In genomic region chr7:151964951-151965350, GRCh38 we compare ENCODE assay signal across 17 cellular contexts. TPM values are rescaled to one million over a fixed set of nuclear protein-coding genes. Genes with fewer than 3 reads are reported as not detected.
"Had no signal": no experiment of that assay in that cellular context is flagged by ENCODE, and none has a peak within 500 bp of the region (broad histone marks: within the 10 kb centered on the region; RNA-seq: fewer than 3 reads in every experiment).

No MANE protein-coding gene starts in this region.

- H3K4me3 Mint-ChIP-seq: activated CD4-positive, alpha-beta memory T cell treated with anti-CD3 and anti-CD28 coated beads, Interleukin-2, amount 10 ng/mL, durations not matched to agents 7 days and 5 days; activated CD4-positive, alpha-beta T cell treated with anti-CD3 and anti-CD28 coated beads for 36 hours; activated naive CD4-positive, alpha-beta T cell treated with anti-CD3 and anti-CD28 coated beads, Interleukin-2, amount 50 U/mL, for 24 hours; activated T-cell treated with anti-CD3 and anti-CD28 coated beads, Interleukin-2, amount 50 U/mL, for 24 hours; stimulated activated memory B cell treated with anti-CD40 and anti-IgM and Interleukin-4, amounts not matched to agents 10 μg/mL and 1 μg/mL and 100 μg/mL, for 72 hours had no signal

- ATAC-seq: activated CD4-positive, alpha-beta T cell treated with anti-CD3 and anti-CD28 coated beads for 36 hours; stimulated activated memory B cell treated with anti-CD40 and anti-IgM and Interleukin-4, amounts not matched to agents 10 μg/mL and 1 μg/mL and 100 μg/mL, for 72 hours had no signal

- H3K4me3 ChIP-seq: transverse colon, vagina had no signal

- H3K9me3 Mint-ChIP-seq: activated CD4-positive, alpha-beta memory T cell treated with anti-CD3 and anti-CD28 coated beads, Interleukin-2, amount 10 ng/mL, durations not matched to agents 7 days and 5 days; activated naive CD4-positive, alpha-beta T cell treated with anti-CD3 and anti-CD28 coated beads, Interleukin-2, amount 50 U/mL, for 24 hours; activated T-cell treated with anti-CD3 and anti-CD28 coated beads, Interleukin-2, amount 50 U/mL, for 24 hours had no signal

- H3K27me3 Mint-ChIP-seq: activated CD4-positive, alpha-beta memory T cell treated with anti-CD3 and anti-CD28 coated beads, Interleukin-2, amount 10 ng/mL, durations not matched to agents 7 days and 5 days; activated CD4-positive, alpha-beta T cell treated with anti-CD3 and anti-CD28 coated beads for 36 hours; activated naive CD4-positive, alpha-beta T cell treated with anti-CD3 and anti-CD28 coated beads, Interleukin-2, amount 50 U/mL, for 24 hours; activated T-cell treated with anti-CD3 and anti-CD28 coated beads, Interleukin-2, amount 50 U/mL, for 24 hours had no signal

- H3K36me3 Mint-ChIP-seq: activated naive CD4-positive, alpha-beta T cell treated with anti-CD3 and anti-CD28 coated beads, Interleukin-2, amount 50 U/mL, for 24 hours had no signal

- DNase-seq: activated CD4-positive, alpha-beta memory T cell treated with anti-CD3 and anti-CD28 coated beads, Interleukin-2, amount 10 ng/mL, durations not matched to agents 7 days and 5 days; activated CD4-positive, alpha-beta T cell treated with anti-CD3 and anti-CD28 coated beads for 36 hours; activated T-cell treated with anti-CD3 and anti-CD28 coated beads, Interleukin-2, amount 50 U/mL, for 24 hours; cortex of kidney; effector CD4-positive, alpha-beta T cell; mesendoderm; SK-N-SH; stimulated activated CD4-positive, alpha-beta T cell treated with anti-CD3 and anti-CD28 coated beads, Interleukin-12 subunit alpha, Interleukin-12 subunit beta, amount 100 ng/mL, for 4 hours; stimulated activated CD4-positive, alpha-beta T cell treated with anti-CD3 and anti-CD28 coated beads, Interleukin-2, amount 100 ng/mL, for 24 hours; transverse colon had no signal

- H3K4me1 Mint-ChIP-seq: activated CD4-positive, alpha-beta memory T cell treated with anti-CD3 and anti-CD28 coated beads, Interleukin-2, amount 10 ng/mL, durations not matched to agents 7 days and 5 days; activated CD4-positive, alpha-beta T cell treated with anti-CD3 and anti-CD28 coated beads for 36 hours; activated naive CD4-positive, alpha-beta T cell treated with anti-CD3 and anti-CD28 coated beads, Interleukin-2, amount 50 U/mL, for 24 hours had no signal

- H3K27ac Mint-ChIP-seq: activated CD4-positive, alpha-beta memory T cell treated with anti-CD3 and anti-CD28 coated beads, Interleukin-2, amount 10 ng/mL, durations not matched to agents 7 days and 5 days; activated CD4-positive, alpha-beta T cell treated with anti-CD3 and anti-CD28 coated beads for 36 hours; activated naive CD4-positive, alpha-beta T cell treated with anti-CD3 and anti-CD28 coated beads, Interleukin-2, amount 50 U/mL, for 24 hours; activated T-cell treated with anti-CD3 and anti-CD28 coated beads, Interleukin-2, amount 50 U/mL, for 24 hours; stimulated activated memory B cell treated with anti-CD40 and anti-IgM and Interleukin-4, amounts not matched to agents 10 μg/mL and 1 μg/mL and 100 μg/mL, for 72 hours had no signal

RNA-seq across cellular contexts. Expression of gene GALNTL5, which starts 8.7 kb away (rescaled TPM):
- total RNA-seq: activated CD4-positive, alpha-beta memory T cell treated with anti-CD3 and anti-CD28 coated beads, Interleukin-2, amount 10 ng/mL, durations not matched to agents 7 days and 5 days; activated CD4-positive, alpha-beta T cell treated with anti-CD3 and anti-CD28 coated beads for 36 hours; endothelial cell of umbilical vein; omental fat pad; T-helper 1 cell treated with Interleukin-12 subunit alpha and Interleukin-12 subunit beta and Interleukin-4 antibody, amounts not matched to agents 30 ng/mL and 1 ng/mL, for 36 hours; transverse colon; vagina had no signal
- polyA plus RNA-seq: endothelial cell of umbilical vein, neural cell, SK-N-SH had no signal
